In the genomic region with DNA sequence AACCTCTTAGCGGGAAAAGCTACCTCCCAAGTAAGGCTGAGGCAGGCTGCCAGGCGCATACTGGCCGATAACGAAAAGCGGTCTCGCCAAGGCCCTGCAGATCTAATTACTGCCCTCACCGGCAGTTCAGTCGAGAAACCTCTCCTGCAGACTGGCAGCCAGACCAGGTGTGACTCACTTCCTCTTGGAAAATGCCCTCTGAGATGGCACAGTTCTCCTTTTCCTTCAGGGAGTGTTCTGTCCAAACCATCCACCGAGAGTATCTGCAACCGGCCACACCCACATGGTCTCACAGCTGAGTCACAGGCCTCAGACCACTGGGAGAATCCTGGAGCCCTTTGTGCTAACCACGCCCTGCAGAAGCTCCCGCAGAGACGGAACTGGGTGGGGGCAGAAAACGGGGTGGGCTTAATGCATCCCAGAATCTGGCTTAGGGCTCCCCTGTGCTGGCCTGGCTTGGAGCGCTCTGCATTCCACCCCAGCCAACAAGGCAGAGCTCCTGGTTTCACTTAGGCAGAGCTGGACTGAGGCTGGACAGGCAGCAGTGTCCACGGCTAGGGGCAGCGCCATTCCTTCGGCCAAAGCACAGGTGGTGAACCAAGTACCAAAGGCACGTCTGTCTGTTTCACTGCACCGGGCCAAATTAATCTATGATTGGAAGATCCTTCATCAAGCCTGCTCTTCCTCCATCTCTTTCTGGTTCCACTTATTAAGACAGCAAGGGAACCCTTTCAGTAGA, we compare ENCODE assay signal across 8 cellular contexts. TPM values are rescaled to one million over a fixed set of nuclear protein-coding genes. Genes with fewer than 3 reads are reported as not detected.
A peak's percentile ranks its signal among the peaks of the same experiment; 100 is the strongest.
DNase-seq lines count a peak whose midpoint lies in the region; ATAC-seq, FAIRE-seq and TF ChIP-seq lines count a peak whose summit lies in the region.

No MANE protein-coding gene starts in this region.

- TF ChIP-seq CTCF in Calu3 (IDR thresholded peaks at IDR 0.05; ENCODE audit: unreplicated experiment), result no peak
- no peak for TF ChIP-seq CTCF in activated B cell treated with CpG ODN at 0.5 μM for 24 hours (IDR thresholded peaks at IDR 0.05)

- no TSS peak for BruUV-seq in Calu3 (replicated peaks; lab: Mats Ljungman, UMichigan)

- POLR2A ChIA-PET in activated B cell treated with CpG ODN at 0.5 μM for 24 hours (lab: Charles Lee), result interaction anchor here (0.8 to 2.9 kb wide), 4 partner anchors 23 to 84 kb away, joined by 4 to 14 read pairs (median 6); partner anchors contain the start of gene THEM4

- H3K9me3 ChIP-seq in muscle layer of colon (ENCODE audit: low read length), result no peaks in the 10 kb centered on the region

- H3K4me1 ChIP-seq in muscle layer of colon (ENCODE audit: insufficient read depth, low read length), result peaks cover 53% of the 10 kb centered on the region

- peaks cover 83% of the 10 kb centered on the region for H3K36me3 Mint-ChIP-seq in Calu3 (ENCODE audit: insufficient read depth, unreplicated experiment)
- H3K36me3 Mint-ChIP-seq in activated B cell treated with CpG ODN at 0.5 μM for 24 hours (ENCODE audit: low read depth), result peaks cover 1% of the 10 kb centered on the region

- intact Hi-C loops in Calu3 (cut with micrococcal nuclease; ENCODE audit: unreplicated experiment) (no loop called here), activated B cell treated with CpG ODN at 0.5 μM for 24 hours (cut with micrococcal nuclease) (loop anchor here (1.0 to 10.0 kb wide), 3 partner anchors 58 to 798 kb away; partner anchors contain the start of genes PIP5K1A, THEM4 and VPS72)

- no peaks in the 10 kb centered on the region for H3K9me3 Mint-ChIP-seq in Calu3 (ENCODE audit: low read depth, unreplicated experiment)
- H3K9me3 Mint-ChIP-seq in activated B cell treated with CpG ODN at 0.5 μM for 24 hours, result no peaks in the 10 kb centered on the region

- CTCF ChIA-PET in Calu3 (lab: Charles Lee) (interaction anchor here (0.6 to 2.9 kb wide), 9 partner anchors 9 to 57 kb away, joined by 3 to 19 read pairs (median 3); no protein-coding TSS in a partner anchor), activated B cell treated with CpG ODN at 0.5 μM for 24 hours (lab: Charles Lee) (interaction anchor here (1.3 to 14.4 kb wide), 3 partner anchors 9 to 24 kb away, joined by 3 to 204 read pairs (median 3); no protein-coding TSS in a partner anchor)

- H3K4me3 ChIP-seq in muscle layer of colon (ENCODE audit: low read depth in 1 of 2, low read length in 2 of 2), result peak overlapping the region; percentile 85 to 91

- ATAC-seq in activated B cell treated with CpG ODN at 0.5 μM for 24 hours (ENCODE audit: low read depth) (no peak), esophagus mucosa (peak; percentile 67)

- peak overlapping the region; percentile 87 for H3K9ac ChIP-seq in muscle layer of colon (ENCODE audit: low read length)

- DNase-seq in Calu3, result peak; percentile 96
- peak; percentile 100 for DNase-seq in M059J (ENCODE audit: low read depth)
- DNase-seq in activated B cell treated with CpG ODN at 0.5 μM for 24 hours, result no peak
- DNase-seq in putamen (ENCODE audit: low spot score), result no peak
- DNase-seq in GM19238 (ENCODE audit: insufficient read length, low spot score), result no peak
- no peak for DNase-seq in GM12891 (ENCODE audit: insufficient read length, low spot score)

- FAIRE-seq in GM12891 (lab: Jason Lieb, UNC), result no peak

- H3K27me3 Mint-ChIP-seq in Calu3 (ENCODE audit: unreplicated experiment), result no peaks in the 10 kb centered on the region
- no peaks in the 10 kb centered on the region for H3K27me3 Mint-ChIP-seq in activated B cell treated with CpG ODN at 0.5 μM for 24 hours

- peak overlapping the region; percentile 88 for H3K27ac Mint-ChIP-seq in Calu3 (ENCODE audit: unreplicated experiment)
- peak overlapping the region; percentile 83 for H3K27ac Mint-ChIP-seq in activated B cell treated with CpG ODN at 0.5 μM for 24 hours

- H3K27ac ChIP-seq in muscle layer of colon (ENCODE audit: low read depth, low read length), result peak overlapping the region; percentile 93

- H3K36me3 ChIP-seq in muscle layer of colon (ENCODE audit: insufficient read depth, low read length), result no peaks in the 10 kb centered on the region

- peaks cover 54% of the 10 kb centered on the region for H3K4me1 Mint-ChIP-seq in Calu3 (ENCODE audit: low read depth, unreplicated experiment)
- H3K4me1 Mint-ChIP-seq in activated B cell treated with CpG ODN at 0.5 μM for 24 hours, result peaks cover 31% of the 10 kb centered on the region

- TF ChIP-seq POLR2A in GM12891 (IDR thresholded peaks at IDR 0.05; ENCODE audit: low read depth, low read length), result no peak

- peaks cover 0 to 4% of the 10 kb centered on the region in 2 donors for H3K27me3 ChIP-seq in muscle layer of colon (ENCODE audit: control insufficient read depth in 1 of 2, insufficient read depth in 2 of 2, low read length in 2 of 2)

- H3K4me3 Mint-ChIP-seq in Calu3 (ENCODE audit: low read depth, unreplicated experiment) (peak overlapping the region; percentile 90), activated B cell treated with CpG ODN at 0.5 μM for 24 hours (peak overlapping the region; percentile 93)

TF ChIP-seq in GM12891, 5 proteins besides CTCF, POLR2A, EP300 and RAD21:
- no peak for TF ChIP-seq TAF1 (IDR thresholded peaks at IDR 0.05; ENCODE audit: low read depth, low read length)
- TF ChIP-seq PAX5 (IDR thresholded peaks at IDR 0.05; ENCODE audit: insufficient read depth, low read length, severe bottlenecking), result no peak
- no peak for TF ChIP-seq SPI1 (IDR thresholded peaks at IDR 0.05; ENCODE audit: low read depth, low read length)
- TF ChIP-seq POU2F2 (IDR thresholded peaks at IDR 0.05; ENCODE audit: low read depth, low read length), result no peak
- no peak for TF ChIP-seq POLR2AphosphoS5 (IDR thresholded peaks at IDR 0.05; ENCODE audit: low read depth, low read length)

RNA-seq across cellular contexts. Expression of gene S100A10, which starts 1.1 kb away (rescaled TPM):
- total RNA-seq in Calu3 (2022) (882 and 921 TPM in 2 replicates), activated B cell treated with CpG ODN at 0.5 μM for 24 hours (62.7 and 63.6 TPM in 2 replicates), esophagus mucosa (1,355 TPM)
- 120 and 154 TPM in 2 replicates for total RNA-seq in M059J (2014; rRNA removed; shearing (Covaris generic))
- 0.64 TPM for polyA plus RNA-seq in GM12891 (2012; ENCODE audit: low read depth, missing spikeins)

RNA-seq across cellular contexts. Expression of gene S100A11, which starts 44.3 kb away (rescaled TPM):
- total RNA-seq in Calu3 (2022) (1,217 and 1,326 TPM in 2 replicates), activated B cell treated with CpG ODN at 0.5 μM for 24 hours (65.6 and 71.2 TPM in 2 replicates), esophagus mucosa (2,220 TPM)
- 784 and 824 TPM in 2 replicates for total RNA-seq in M059J (2014; rRNA removed; shearing (Covaris generic))
- 49.0 TPM for polyA plus RNA-seq in GM12891 (2012; ENCODE audit: low read depth, missing spikeins)

Comparison
In these comparisons a context has a peak if more than half of its experiments do, and no peak if none do; other contexts are left out.
1. DNase-seq: peak in Calu3 (single experiment) and M059J (single experiment); none in activated B cell treated with CpG ODN at 0.5 μM for 24 hours (single experiment), putamen (single experiment), GM19238 (single experiment) and GM12891 (single experiment).
2. RNA of gene S100A11, which starts 44.3 kb away (total RNA-seq): 2,220 TPM in esophagus mucosa (single experiment), 1,217 to 1,326 TPM in Calu3 and 784 to 824 TPM in M059J; 65.6 to 71.2 TPM in activated B cell treated with CpG ODN at 0.5 μM for 24 hours; every median in the first group is over 10 times any median in the second.